1 cellular context compared by ENCODE assay signal in genomic region chrX:49842603-49843002, GRCh38.
TF ChIP-seq lines count a peak whose summit lies in the region.

No MANE protein-coding gene starts in this region.

TF ChIP-seq in HepG2, 621 proteins besides CTCF, POLR2A, EP300 and RAD21 (continued from another document and continues in another):
- TF ChIP-seq ZBTB40 (IDR thresholded peaks at IDR 0.05) (peak; percentile 70), ZBTB40 (CRISPR knock-in tag; IDR thresholded peaks at IDR 0.05) (peak; percentile 97), HMG20A (CRISPR knock-in tag; IDR thresholded peaks at IDR 0.05; ENCODE audit: borderline replicate concordance) (no peak; the same call in 1 of the 2 replicates), PHF8 (CRISPR knock-in tag; IDR thresholded peaks at IDR 0.05) (no peak), ZNF547 (CRISPR knock-in tag; IDR thresholded peaks at IDR 0.05) (no peak), ZNF646 (CRISPR knock-in tag; IDR thresholded peaks at IDR 0.05) (no peak), NRL (CRISPR knock-in tag; IDR thresholded peaks at IDR 0.05; ENCODE audit: borderline replicate concordance) (no peak), BRF2 (CRISPR knock-in tag; IDR thresholded peaks at IDR 0.05) (no peak), HNF4G (IDR thresholded peaks at IDR 0.05; ENCODE audit: borderline replicate concordance, low read depth, low read length) (no peak), HNF4G (CRISPR knock-in tag; IDR thresholded peaks at IDR 0.05; ENCODE audit: borderline replicate concordance, low read depth) (no peak), ZMAT3 (CRISPR knock-in tag; conservative IDR thresholded peaks at IDR 0.05) (no peak), CBX1 (IDR thresholded peaks at IDR 0.05; ENCODE audit: low read depth) (no peak), ZNF660 (CRISPR knock-in tag; IDR thresholded peaks at IDR 0.05; ENCODE audit: borderline replicate concordance, low read depth) (no peak), EZH2 (conservative IDR thresholded peaks at IDR 0.05; ENCODE audit: low read depth, low read length) (no peak), ELF1 (CRISPR knock-in tag; IDR thresholded peaks at IDR 0.05) (no peak), ZNF713 (CRISPR knock-in tag; IDR thresholded peaks at IDR 0.05) (no peak), RBM39 (IDR thresholded peaks at IDR 0.05; ENCODE audit: low read depth, low read length, poor library complexity, severe bottlenecking) (no peak), MXD1 (CRISPR knock-in tag; IDR thresholded peaks at IDR 0.05) (no peak), MXI1 (IDR thresholded peaks at IDR 0.05; ENCODE audit: borderline replicate concordance, low read depth, low read length) (no peak), ZBTB26 (CRISPR knock-in tag; IDR thresholded peaks at IDR 0.05; ENCODE audit: borderline replicate concordance) (no peak), ZNF225 (CRISPR knock-in tag; IDR thresholded peaks at IDR 0.05) (no peak), ZNF430 (CRISPR knock-in tag; IDR thresholded peaks at IDR 0.05) (no peak)
- TF ChIP-seq, protein P1, sequence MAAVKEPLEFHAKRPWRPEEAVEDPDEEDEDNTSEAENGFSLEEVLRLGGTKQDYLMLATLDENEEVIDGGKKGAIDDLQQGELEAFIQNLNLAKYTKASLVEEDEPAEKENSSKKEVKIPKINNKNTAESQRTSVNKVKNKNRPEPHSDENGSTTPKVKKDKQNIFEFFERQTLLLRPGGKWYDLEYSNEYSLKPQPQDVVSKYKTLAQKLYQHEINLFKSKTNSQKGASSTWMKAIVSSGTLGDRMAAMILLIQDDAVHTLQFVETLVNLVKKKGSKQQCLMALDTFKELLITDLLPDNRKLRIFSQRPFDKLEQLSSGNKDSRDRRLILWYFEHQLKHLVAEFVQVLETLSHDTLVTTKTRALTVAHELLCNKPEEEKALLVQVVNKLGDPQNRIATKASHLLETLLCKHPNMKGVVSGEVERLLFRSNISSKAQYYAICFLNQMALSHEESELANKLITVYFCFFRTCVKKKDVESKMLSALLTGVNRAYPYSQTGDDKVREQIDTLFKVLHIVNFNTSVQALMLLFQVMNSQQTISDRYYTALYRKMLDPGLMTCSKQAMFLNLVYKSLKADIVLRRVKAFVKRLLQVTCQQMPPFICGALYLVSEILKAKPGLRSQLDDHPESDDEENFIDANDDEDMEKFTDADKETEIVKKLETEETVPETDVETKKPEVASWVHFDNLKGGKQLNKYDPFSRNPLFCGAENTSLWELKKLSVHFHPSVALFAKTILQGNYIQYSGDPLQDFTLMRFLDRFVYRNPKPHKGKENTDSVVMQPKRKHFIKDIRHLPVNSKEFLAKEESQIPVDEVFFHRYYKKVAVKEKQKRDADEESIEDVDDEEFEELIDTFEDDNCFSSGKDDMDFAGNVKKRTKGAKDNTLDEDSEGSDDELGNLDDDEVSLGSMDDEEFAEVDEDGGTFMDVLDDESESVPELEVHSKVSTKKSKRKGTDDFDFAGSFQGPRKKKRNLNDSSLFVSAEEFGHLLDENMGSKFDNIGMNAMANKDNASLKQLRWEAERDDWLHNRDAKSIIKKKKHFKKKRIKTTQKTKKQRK (IDR thresholded peaks at IDR 0.05; ENCODE audit: low read length): no peak
- TF ChIP-seq, protein P2, sequence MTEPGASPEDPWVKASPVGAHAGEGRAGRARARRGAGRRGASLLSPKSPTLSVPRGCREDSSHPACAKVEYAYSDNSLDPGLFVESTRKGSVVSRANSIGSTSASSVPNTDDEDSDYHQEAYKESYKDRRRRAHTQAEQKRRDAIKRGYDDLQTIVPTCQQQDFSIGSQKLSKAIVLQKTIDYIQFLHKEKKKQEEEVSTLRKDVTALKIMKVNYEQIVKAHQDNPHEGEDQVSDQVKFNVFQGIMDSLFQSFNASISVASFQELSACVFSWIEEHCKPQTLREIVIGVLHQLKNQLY (CRISPR knock-in tag; IDR thresholded peaks at IDR 0.05): 0 out of 2 replicates have a peak, but pooled peaks have one; percentile 15
- TF ChIP-seq, protein P3, sequence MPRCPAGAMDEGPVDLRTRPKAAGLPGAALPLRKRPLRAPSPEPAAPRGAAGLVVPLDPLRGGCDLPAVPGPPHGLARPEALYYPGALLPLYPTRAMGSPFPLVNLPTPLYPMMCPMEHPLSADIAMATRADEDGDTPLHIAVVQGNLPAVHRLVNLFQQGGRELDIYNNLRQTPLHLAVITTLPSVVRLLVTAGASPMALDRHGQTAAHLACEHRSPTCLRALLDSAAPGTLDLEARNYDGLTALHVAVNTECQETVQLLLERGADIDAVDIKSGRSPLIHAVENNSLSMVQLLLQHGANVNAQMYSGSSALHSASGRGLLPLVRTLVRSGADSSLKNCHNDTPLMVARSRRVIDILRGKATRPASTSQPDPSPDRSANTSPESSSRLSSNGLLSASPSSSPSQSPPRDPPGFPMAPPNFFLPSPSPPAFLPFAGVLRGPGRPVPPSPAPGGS (CRISPR knock-in tag; IDR thresholded peaks at IDR 0.05): no peak
- TF ChIP-seq, protein P4, sequence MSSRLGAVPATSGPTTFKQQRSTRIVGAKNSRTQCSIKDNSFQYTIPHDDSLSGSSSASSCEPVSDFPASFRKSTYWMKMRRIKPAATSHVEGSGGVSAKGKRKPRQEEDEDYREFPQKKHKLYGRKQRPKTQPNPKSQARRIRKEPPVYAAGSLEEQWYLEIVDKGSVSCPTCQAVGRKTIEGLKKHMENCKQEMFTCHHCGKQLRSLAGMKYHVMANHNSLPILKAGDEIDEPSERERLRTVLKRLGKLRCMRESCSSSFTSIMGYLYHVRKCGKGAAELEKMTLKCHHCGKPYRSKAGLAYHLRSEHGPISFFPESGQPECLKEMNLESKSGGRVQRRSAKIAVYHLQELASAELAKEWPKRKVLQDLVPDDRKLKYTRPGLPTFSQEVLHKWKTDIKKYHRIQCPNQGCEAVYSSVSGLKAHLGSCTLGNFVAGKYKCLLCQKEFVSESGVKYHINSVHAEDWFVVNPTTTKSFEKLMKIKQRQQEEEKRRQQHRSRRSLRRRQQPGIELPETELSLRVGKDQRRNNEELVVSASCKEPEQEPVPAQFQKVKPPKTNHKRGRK (CRISPR knock-in tag; IDR thresholded peaks at IDR 0.05): no peak
